ENCODE assay signal across 2 cellular contexts in genomic region chr3:82354181-82354696, GRCh38.
TF ChIP-seq lines count a peak whose summit lies in the region.

No MANE protein-coding gene starts in this region.

TF ChIP-seq in GM23338, 12 proteins besides CTCF, POLR2A, EP300 and RAD21:
- TF ChIP-seq ZNF114 (CRISPR knock-in tag; IDR thresholded peaks at IDR 0.05) (no peak), POLR2AphosphoS5 (IDR thresholded peaks at IDR 0.05; ENCODE audit: low read depth) (no peak), EZH2phosphoT487 (IDR thresholded peaks at IDR 0.05; ENCODE audit: unreplicated experiment) (no peak), CREB1 (CRISPR knock-in tag; IDR thresholded peaks at IDR 0.05; ENCODE audit: low read depth) (no peak), ETS1 (IDR thresholded peaks at IDR 0.05) (no peak), NANOG (IDR thresholded peaks at IDR 0.05; ENCODE audit: borderline replicate concordance) (no peak), ZNF331 (CRISPR knock-in tag; IDR thresholded peaks at IDR 0.05; ENCODE audit: low read depth) (no peak), EZH2 (IDR thresholded peaks at IDR 0.05; ENCODE audit: low read depth, unreplicated experiment) (no peak), STAT1 (IDR thresholded peaks at IDR 0.05; ENCODE audit: unreplicated experiment) (no peak), JUNB (IDR thresholded peaks at IDR 0.05; ENCODE audit: unreplicated experiment) (no peak)
- TF ChIP-seq, protein P1, sequence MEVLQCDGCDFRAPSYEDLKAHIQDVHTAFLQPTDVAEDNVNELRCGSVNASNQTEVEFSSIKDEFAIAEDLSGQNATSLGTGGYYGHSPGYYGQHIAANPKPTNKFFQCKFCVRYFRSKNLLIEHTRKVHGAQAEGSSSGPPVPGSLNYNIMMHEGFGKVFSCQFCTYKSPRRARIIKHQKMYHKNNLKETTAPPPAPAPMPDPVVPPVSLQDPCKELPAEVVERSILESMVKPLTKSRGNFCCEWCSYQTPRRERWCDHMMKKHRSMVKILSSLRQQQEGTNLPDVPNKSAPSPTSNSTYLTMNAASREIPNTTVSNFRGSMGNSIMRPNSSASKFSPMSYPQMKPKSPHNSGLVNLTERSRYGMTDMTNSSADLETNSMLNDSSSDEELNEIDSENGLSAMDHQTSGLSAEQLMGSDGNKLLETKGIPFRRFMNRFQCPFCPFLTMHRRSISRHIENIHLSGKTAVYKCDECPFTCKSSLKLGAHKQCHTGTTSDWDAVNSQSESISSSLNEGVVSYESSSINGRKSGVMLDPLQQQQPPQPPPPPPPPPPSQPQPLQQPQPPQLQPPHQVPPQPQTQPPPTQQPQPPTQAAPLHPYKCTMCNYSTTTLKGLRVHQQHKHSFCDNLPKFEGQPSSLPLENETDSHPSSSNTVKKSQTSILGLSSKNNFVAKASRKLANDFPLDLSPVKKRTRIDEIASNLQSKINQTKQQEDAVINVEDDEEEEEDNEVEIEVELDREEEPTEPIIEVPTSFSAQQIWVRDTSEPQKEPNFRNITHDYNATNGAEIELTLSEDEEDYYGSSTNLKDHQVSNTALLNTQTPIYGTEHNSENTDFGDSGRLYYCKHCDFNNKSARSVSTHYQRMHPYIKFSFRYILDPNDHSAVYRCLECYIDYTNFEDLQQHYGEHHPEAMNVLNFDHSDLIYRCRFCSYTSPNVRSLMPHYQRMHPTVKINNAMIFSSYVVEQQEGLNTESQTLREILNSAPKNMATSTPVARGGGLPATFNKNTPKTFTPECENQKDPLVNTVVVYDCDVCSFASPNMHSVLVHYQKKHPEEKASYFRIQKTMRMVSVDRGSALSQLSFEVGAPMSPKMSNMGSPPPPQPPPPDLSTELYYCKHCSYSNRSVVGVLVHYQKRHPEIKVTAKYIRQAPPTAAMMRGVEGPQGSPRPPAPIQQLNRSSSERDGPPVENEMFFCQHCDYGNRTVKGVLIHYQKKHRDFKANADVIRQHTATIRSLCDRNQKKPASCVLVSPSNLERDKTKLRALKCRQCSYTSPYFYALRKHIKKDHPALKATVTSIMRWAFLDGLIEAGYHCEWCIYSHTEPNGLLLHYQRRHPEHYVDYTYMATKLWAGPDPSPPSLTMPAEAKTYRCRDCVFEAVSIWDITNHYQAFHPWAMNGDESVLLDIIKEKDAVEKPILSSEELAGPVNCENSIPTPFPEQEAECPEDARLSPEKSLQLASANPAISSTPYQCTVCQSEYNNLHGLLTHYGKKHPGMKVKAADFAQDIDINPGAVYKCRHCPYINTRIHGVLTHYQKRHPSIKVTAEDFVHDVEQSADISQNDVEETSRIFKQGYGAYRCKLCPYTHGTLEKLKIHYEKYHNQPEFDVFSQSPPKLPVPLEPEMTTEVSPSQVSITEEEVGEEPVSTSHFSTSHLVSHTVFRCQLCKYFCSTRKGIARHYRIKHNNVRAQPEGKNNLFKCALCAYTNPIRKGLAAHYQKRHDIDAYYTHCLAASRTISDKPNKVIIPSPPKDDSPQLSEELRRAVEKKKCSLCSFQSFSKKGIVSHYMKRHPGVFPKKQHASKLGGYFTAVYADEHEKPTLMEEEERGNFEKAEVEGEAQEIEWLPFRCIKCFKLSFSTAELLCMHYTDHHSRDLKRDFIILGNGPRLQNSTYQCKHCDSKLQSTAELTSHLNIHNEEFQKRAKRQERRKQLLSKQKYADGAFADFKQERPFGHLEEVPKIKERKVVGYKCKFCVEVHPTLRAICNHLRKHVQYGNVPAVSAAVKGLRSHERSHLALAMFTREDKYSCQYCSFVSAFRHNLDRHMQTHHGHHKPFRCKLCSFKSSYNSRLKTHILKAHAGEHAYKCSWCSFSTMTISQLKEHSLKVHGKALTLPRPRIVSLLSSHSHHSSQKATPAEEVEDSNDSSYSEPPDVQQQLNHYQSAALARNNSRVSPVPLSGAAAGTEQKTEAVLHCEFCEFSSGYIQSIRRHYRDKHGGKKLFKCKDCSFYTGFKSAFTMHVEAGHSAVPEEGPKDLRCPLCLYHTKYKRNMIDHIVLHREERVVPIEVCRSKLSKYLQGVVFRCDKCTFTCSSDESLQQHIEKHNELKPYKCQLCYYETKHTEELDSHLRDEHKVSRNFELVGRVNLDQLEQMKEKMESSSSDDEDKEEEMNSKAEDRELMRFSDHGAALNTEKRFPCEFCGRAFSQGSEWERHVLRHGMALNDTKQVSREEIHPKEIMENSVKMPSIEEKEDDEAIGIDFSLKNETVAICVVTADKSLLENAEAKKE (CRISPR knock-in tag; IDR thresholded peaks at IDR 0.05), result no peak
- TF ChIP-seq, protein P2, sequence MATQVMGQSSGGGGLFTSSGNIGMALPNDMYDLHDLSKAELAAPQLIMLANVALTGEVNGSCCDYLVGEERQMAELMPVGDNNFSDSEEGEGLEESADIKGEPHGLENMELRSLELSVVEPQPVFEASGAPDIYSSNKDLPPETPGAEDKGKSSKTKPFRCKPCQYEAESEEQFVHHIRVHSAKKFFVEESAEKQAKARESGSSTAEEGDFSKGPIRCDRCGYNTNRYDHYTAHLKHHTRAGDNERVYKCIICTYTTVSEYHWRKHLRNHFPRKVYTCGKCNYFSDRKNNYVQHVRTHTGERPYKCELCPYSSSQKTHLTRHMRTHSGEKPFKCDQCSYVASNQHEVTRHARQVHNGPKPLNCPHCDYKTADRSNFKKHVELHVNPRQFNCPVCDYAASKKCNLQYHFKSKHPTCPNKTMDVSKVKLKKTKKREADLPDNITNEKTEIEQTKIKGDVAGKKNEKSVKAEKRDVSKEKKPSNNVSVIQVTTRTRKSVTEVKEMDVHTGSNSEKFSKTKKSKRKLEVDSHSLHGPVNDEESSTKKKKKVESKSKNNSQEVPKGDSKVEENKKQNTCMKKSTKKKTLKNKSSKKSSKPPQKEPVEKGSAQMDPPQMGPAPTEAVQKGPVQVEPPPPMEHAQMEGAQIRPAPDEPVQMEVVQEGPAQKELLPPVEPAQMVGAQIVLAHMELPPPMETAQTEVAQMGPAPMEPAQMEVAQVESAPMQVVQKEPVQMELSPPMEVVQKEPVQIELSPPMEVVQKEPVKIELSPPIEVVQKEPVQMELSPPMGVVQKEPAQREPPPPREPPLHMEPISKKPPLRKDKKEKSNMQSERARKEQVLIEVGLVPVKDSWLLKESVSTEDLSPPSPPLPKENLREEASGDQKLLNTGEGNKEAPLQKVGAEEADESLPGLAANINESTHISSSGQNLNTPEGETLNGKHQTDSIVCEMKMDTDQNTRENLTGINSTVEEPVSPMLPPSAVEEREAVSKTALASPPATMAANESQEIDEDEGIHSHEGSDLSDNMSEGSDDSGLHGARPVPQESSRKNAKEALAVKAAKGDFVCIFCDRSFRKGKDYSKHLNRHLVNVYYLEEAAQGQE (IDR thresholded peaks at IDR 0.05; ENCODE audit: unreplicated experiment), result no peak

TF ChIP-seq in GM12878, 131 proteins besides CTCF, POLR2A, EP300 and RAD21:
- TF ChIP-seq SPI1 (IDR thresholded peaks at IDR 0.05; ENCODE audit: borderline replicate concordance, insufficient read depth, low read depth, low read length) (peak; percentile 72), BCLAF1 (IDR thresholded peaks at IDR 0.05) (no peak)
TF ChIP-seq in GM12878: peak in this region for 1.
